20 cellular contexts compared by ENCODE assay signal in genomic region chr2:161965994-161966393, GRCh38.
DNase-seq lines count a peak whose midpoint lies in the region; ATAC-seq, FAIRE-seq and TF ChIP-seq lines count a peak whose summit lies in the region.
"Had no signal": no experiment of that assay in that cellular context is flagged by ENCODE, and none has a peak within 500 bp of the region (broad histone marks: within the 10 kb centered on the region; RNA-seq: fewer than 3 reads in every experiment).

No MANE protein-coding gene starts in this region.

- no peaks in the 10 kb centered on the region for H3K4me1 ChIP-seq in astrocyte (ENCODE audit: insufficient read depth, low read length)
- H3K4me1 ChIP-seq in H9 (ENCODE audit: insufficient read depth, low read length), result no peaks in the 10 kb centered on the region
- H3K4me1 ChIP-seq: suprapubic skin had no signal

- H4K20me1 ChIP-seq in astrocyte (ENCODE audit: insufficient read depth, low read length) (no peaks in the 10 kb centered on the region), H9 (ENCODE audit: control insufficient read depth, insufficient read depth, insufficient read length) (no peaks in the 10 kb centered on the region)

- no peaks in the 10 kb centered on the region for H3K23me2 ChIP-seq in H9 (ENCODE audit: insufficient read length, low read depth, low read length, poor library complexity, severe bottlenecking)

- H4K91ac ChIP-seq in H9 (ENCODE audit: insufficient read length, low read depth, low read length), result no peak overlapping the region

- no peak overlapping the region for H3K56ac ChIP-seq in H9 (ENCODE audit: insufficient read length, low read depth, low read length)

- no CpG with 5 or more reads among the region's 1 CpG for WGBS in H9 (ENCODE audit: extremely low coverage, insufficient read length, low lambda C conversion rate)

- H3K27ac Mint-ChIP-seq in activated naive CD8-positive, alpha-beta T cell, result peak overlapping the region; percentile 55
- H3K27ac Mint-ChIP-seq in activated naive CD8-positive, alpha-beta T cell treated with anti-CD3 and anti-CD28 coated beads for 36 hours, result no peak overlapping the region
- H3K27ac Mint-ChIP-seq in astrocyte (ENCODE audit: unreplicated experiment) (no peak overlapping the region), H9 (no peak overlapping the region)
- peak overlapping the region in 1 of 2 donors; percentile 61 for H3K27ac Mint-ChIP-seq in stimulated activated naive CD8-positive, alpha-beta T cell treated with anti-CD3 and anti-CD28 coated beads, Interleukin-15, amount 100 ng/mL, for 72 hours
- H3K27ac Mint-ChIP-seq: CD8-positive, alpha-beta memory T cell had no signal

- H2BK120ac ChIP-seq in H9 (ENCODE audit: low read depth, low read length, poor library complexity, severe bottlenecking), result no peak overlapping the region

- H2BK15ac ChIP-seq in H9 (ENCODE audit: low read depth, low read length), result no peak overlapping the region

- H3T11ph ChIP-seq in H9 (ENCODE audit: low read length), result no peak overlapping the region

- H3K18ac ChIP-seq in H9 (ENCODE audit: insufficient read length, low read depth, low read length), result no peak overlapping the region

- no peak overlapping the region for H2AK5ac ChIP-seq in H9 (ENCODE audit: insufficient read length, low read length)

- H3K79me2 ChIP-seq in astrocyte (ENCODE audit: insufficient read depth, low read length) (no peaks in the 10 kb centered on the region), H9 (ENCODE audit: insufficient read depth, low read length) (no peaks in the 10 kb centered on the region)

- no peak for DNase-seq in activated naive CD8-positive, alpha-beta T cell treated with anti-CD3 and anti-CD28 coated beads for 36 hours
- DNase-seq in OCI-M1 (lab: John Stamatoyannopoulos, UW), result peak; percentile 52
- peak; percentile 1 for DNase-seq in astrocyte (ENCODE audit: low read depth)
- DNase-seq in stimulated activated naive CD8-positive, alpha-beta T cell treated with anti-CD3 and anti-CD28 coated beads, Interleukin-15, amount 100 ng/mL, for 72 hours, result no peak
- DNase-seq in stimulated activated CD4-positive, alpha-beta T cell treated with anti-CD3 and anti-CD28 coated beads, Interleukin-2, amount 100 ng/mL, for 24 hours, result no peak
- DNase-seq in H9, result no peak
- DNase-seq: activated CD4-positive, alpha-beta T cell treated with anti-CD3 and anti-CD28 coated beads, Interleukin-2, amount 50 U/mL, for 48 hours; activated gamma-delta T cell; CD8-positive, alpha-beta memory T cell; DMS79 treated with DMSO at 0.1 percent for 48 hours; left colon; NCI-H1694 treated with DMSO at 0.1 percent for 48 hours; NCI-H510A; PC-9; right cardiac atrium had no signal

- H4K8ac ChIP-seq in H9 (replicated peaks; ENCODE audit: insufficient read length, low read depth, low read length), result no peak overlapping the region

- H3K4me2 ChIP-seq in astrocyte (ENCODE audit: low read length), result no peak overlapping the region
- no peak overlapping the region for H3K4me2 ChIP-seq in H9 (ENCODE audit: insufficient read depth, insufficient read length, low read length)
- H3K4me2 ChIP-seq: PC-9 had no signal

- ATAC-seq in stimulated activated naive CD8-positive, alpha-beta T cell treated with anti-CD3 and anti-CD28 coated beads, Interleukin-15, amount 100 ng/mL, for 72 hours, result peak; percentile 87
- ATAC-seq in HG02623 (IDR thresholded peaks at IDR 0.05; ENCODE audit: unreplicated experiment), result no peak
- ATAC-seq: HCT116, left colon, right cardiac atrium had no signal

- no peaks in the 10 kb centered on the region for H3K79me1 ChIP-seq in H9 (ENCODE audit: insufficient read depth, low read depth, low read length, poor library complexity, severe bottlenecking)

- H3K9me3 Mint-ChIP-seq in activated naive CD8-positive, alpha-beta T cell (ENCODE audit: low read depth), result no peaks in the 10 kb centered on the region
- H3K9me3 Mint-ChIP-seq in activated naive CD8-positive, alpha-beta T cell treated with anti-CD3 and anti-CD28 coated beads for 36 hours, result peaks cover 2% of the 10 kb centered on the region
- H3K9me3 Mint-ChIP-seq in astrocyte (ENCODE audit: unreplicated experiment) (no peaks in the 10 kb centered on the region), H9 (no peaks in the 10 kb centered on the region)
- peaks cover 0 to 4% of the 10 kb centered on the region in 2 donors for H3K9me3 Mint-ChIP-seq in stimulated activated naive CD8-positive, alpha-beta T cell treated with anti-CD3 and anti-CD28 coated beads, Interleukin-15, amount 100 ng/mL, for 72 hours
- H3K9me3 Mint-ChIP-seq: CD8-positive, alpha-beta memory T cell had no signal

- no peak overlapping the region for H3K4me3 ChIP-seq in astrocyte (ENCODE audit: insufficient read depth, low read depth, low read length)
- H3K4me3 ChIP-seq: PC-9, suprapubic skin had no signal

- no peak overlapping the region for H3K4ac ChIP-seq in H9 (ENCODE audit: low read depth, low read length)

- TF ChIP-seq CTCF in astrocyte (IDR thresholded peaks at IDR 0.05; ENCODE audit: insufficient read depth, low read depth, low read length) (no peak), H9 (conservative IDR thresholded peaks at IDR 0.05) (no peak)

- H3K4me1 Mint-ChIP-seq in activated naive CD8-positive, alpha-beta T cell (ENCODE audit: low read depth), result peaks cover 23% of the 10 kb centered on the region
- H3K4me1 Mint-ChIP-seq in activated naive CD8-positive, alpha-beta T cell treated with anti-CD3 and anti-CD28 coated beads for 36 hours, result peaks cover 27% of the 10 kb centered on the region
- no peaks in the 10 kb centered on the region for H3K4me1 Mint-ChIP-seq in astrocyte (ENCODE audit: low read depth, unreplicated experiment)
- H3K4me1 Mint-ChIP-seq in stimulated activated naive CD8-positive, alpha-beta T cell treated with anti-CD3 and anti-CD28 coated beads, Interleukin-15, amount 100 ng/mL, for 72 hours, result peaks cover 37% of the 10 kb centered on the region
- peaks cover 10% of the 10 kb centered on the region in 2 experiments for H3K4me1 Mint-ChIP-seq in H9

- H3K27me3 ChIP-seq in astrocyte (ENCODE audit: insufficient read depth, low read length) (no peaks in the 10 kb centered on the region), H9 (ENCODE audit: insufficient read depth, low read length) (no peaks in the 10 kb centered on the region)
- H3K27me3 ChIP-seq: neutrophil, suprapubic skin had no signal

- no peak overlapping the region for H2AFZ ChIP-seq in astrocyte (ENCODE audit: low read depth, low read length)
- H2AFZ ChIP-seq in H9 (ENCODE audit: low read length), result no peak overlapping the region
- H2AFZ ChIP-seq: PC-9 had no signal

- H3K14ac ChIP-seq in H9 (ENCODE audit: insufficient read depth, low read length), result no peak overlapping the region

- H2BK20ac ChIP-seq in H9 (ENCODE audit: low read depth, low read length, poor library complexity, severe bottlenecking), result no peak overlapping the region

- H3K27me3 Mint-ChIP-seq in activated naive CD8-positive, alpha-beta T cell, result no peaks in the 10 kb centered on the region
- H3K27me3 Mint-ChIP-seq in activated naive CD8-positive, alpha-beta T cell treated with anti-CD3 and anti-CD28 coated beads for 36 hours, result no peaks in the 10 kb centered on the region
- H3K27me3 Mint-ChIP-seq in astrocyte (ENCODE audit: low read depth, unreplicated experiment), result no peaks in the 10 kb centered on the region
- no peaks in the 10 kb centered on the region for H3K27me3 Mint-ChIP-seq in stimulated activated naive CD8-positive, alpha-beta T cell treated with anti-CD3 and anti-CD28 coated beads, Interleukin-15, amount 100 ng/mL, for 72 hours
- no peaks in the 10 kb centered on the region for H3K27me3 Mint-ChIP-seq in H9 (ENCODE audit: low read depth)
- H3K27me3 Mint-ChIP-seq: CD8-positive, alpha-beta memory T cell had no signal

- H3K9ac ChIP-seq in astrocyte (ENCODE audit: low read length) (no peak overlapping the region), H9 (ENCODE audit: extremely low read depth, insufficient read length, low read length) (no peak overlapping the region)

- no peak overlapping the region for H2BK12ac ChIP-seq in H9 (ENCODE audit: insufficient read length, low read depth, low read length)

- H4K5ac ChIP-seq in H9 (ENCODE audit: insufficient read length, low read depth, low read length), result no peak overlapping the region

- no peaks in the 10 kb centered on the region for H3K9me3 ChIP-seq in astrocyte (ENCODE audit: insufficient read depth, low read depth, low read length)
- no peaks in the 10 kb centered on the region for H3K9me3 ChIP-seq in H9 (ENCODE audit: control insufficient read depth, low read depth, low read length)
- H3K9me3 ChIP-seq: neutrophil, suprapubic skin had no signal

- no peaks in the 10 kb centered on the region for H3K36me3 ChIP-seq in astrocyte (ENCODE audit: insufficient read depth, low read length)
- H3K36me3 ChIP-seq: neutrophil, suprapubic skin had no signal

- H3K36me3 Mint-ChIP-seq in activated naive CD8-positive, alpha-beta T cell, result peaks cover 4% of the 10 kb centered on the region
- H3K36me3 Mint-ChIP-seq in activated naive CD8-positive, alpha-beta T cell treated with anti-CD3 and anti-CD28 coated beads for 36 hours, result peaks cover 21% of the 10 kb centered on the region
- H3K36me3 Mint-ChIP-seq in astrocyte (ENCODE audit: low read depth, unreplicated experiment) (no peaks in the 10 kb centered on the region), H9 (ENCODE audit: insufficient read depth in 1 of 3, low read depth in 3 of 3) (no peaks in the 10 kb centered on the region)

- H3K4me3 Mint-ChIP-seq in activated naive CD8-positive, alpha-beta T cell, result no peak overlapping the region
- H3K4me3 Mint-ChIP-seq in activated naive CD8-positive, alpha-beta T cell treated with anti-CD3 and anti-CD28 coated beads for 36 hours, result no peak overlapping the region
- H3K4me3 Mint-ChIP-seq in astrocyte (ENCODE audit: unreplicated experiment) (no peak overlapping the region), H9 (no peak overlapping the region)
- peak overlapping the region in 1 of 2 donors; percentile 22 for H3K4me3 Mint-ChIP-seq in stimulated activated naive CD8-positive, alpha-beta T cell treated with anti-CD3 and anti-CD28 coated beads, Interleukin-15, amount 100 ng/mL, for 72 hours
- H3K4me3 Mint-ChIP-seq: CD8-positive, alpha-beta memory T cell had no signal

- H3K23ac ChIP-seq in H9 (ENCODE audit: insufficient read length, low read depth, low read length), result no peak overlapping the region

- H2BK5ac ChIP-seq in H9 (ENCODE audit: insufficient read length, low read length), result no peak overlapping the region

- no peak for FAIRE-seq in astrocyte (lab: Jason Lieb, UNC)

- no peak overlapping the region for H3K27ac ChIP-seq in astrocyte (ENCODE audit: low read depth, low read length)
- H3K27ac ChIP-seq in H9 (ENCODE audit: insufficient read length, low read depth, low read length), result no peak overlapping the region
- H3K27ac ChIP-seq: neutrophil, PC-9, suprapubic skin had no signal

Comparison
In these comparisons a context has a peak if more than half of its experiments do, and no peak if none do; other contexts are left out.
1. DNase-seq: peak in OCI-M1 (single experiment) and astrocyte (single experiment); none in activated naive CD8-positive, alpha-beta T cell treated with anti-CD3 and anti-CD28 coated beads for 36 hours (single experiment), stimulated activated naive CD8-positive, alpha-beta T cell treated with anti-CD3 and anti-CD28 coated beads, Interleukin-15, amount 100 ng/mL, for 72 hours (0 of 2), stimulated activated CD4-positive, alpha-beta T cell treated with anti-CD3 and anti-CD28 coated beads, Interleukin-2, amount 100 ng/mL, for 24 hours (0 of 2) and H9 (single experiment).